Comparison of ENCODE assay signal across 17 cellular contexts in genomic region chr6:33722103-33722646, GRCh38. TPM values are rescaled to one million over a fixed set of nuclear protein-coding genes. Genes with fewer than 3 reads are reported as not detected.
DNase-seq lines count a peak whose midpoint lies in the region; ATAC-seq and TF ChIP-seq lines count a peak whose summit lies in the region.
"Had no signal": no experiment of that assay in that cellular context is flagged by ENCODE, and none has a peak within 500 bp of the region (broad histone marks: within the 10 kb centered on the region; RNA-seq: fewer than 3 reads in every experiment).

No MANE protein-coding gene starts in this region.

- ATAC-seq in lower lobe of right lung: peak; percentile 25 to 52
- no peak for ATAC-seq in stimulated activated memory B cell treated with anti-CD40 and anti-IgM and Interleukin-4, amounts not matched to agents 10 μg/mL and 1 μg/mL and 100 μg/mL, for 72 hours
- ATAC-seq: PC-3 had no signal

- no peaks in the 10 kb centered on the region for H3K9me3 Mint-ChIP-seq in stimulated activated memory B cell treated with anti-CD40 and anti-IgM and Interleukin-4, amounts not matched to agents 10 μg/mL and 1 μg/mL and 100 μg/mL, for 72 hours

- H3K4me1 Mint-ChIP-seq in stimulated activated memory B cell treated with anti-CD40 and anti-IgM and Interleukin-4, amounts not matched to agents 10 μg/mL and 1 μg/mL and 100 μg/mL, for 72 hours: peaks cover 41% of the 10 kb centered on the region

- DNase-seq in Karpas-422 (no peak), lower lobe of right lung (peak; percentile 8), globus pallidus (ENCODE audit: low spot score) (no peak), GOT3 (lab: John Stamatoyannopoulos, UW) (no peak), NCI-H146 (lab: John Stamatoyannopoulos, UW) (no peak)
- DNase-seq: CD4-positive, alpha-beta memory T cell; DMS79 treated with DMSO at 0.1 percent for 48 hours; KG1; NCI-H2107; NCI-H226; PC-3 had no signal

- H3K9me3 ChIP-seq in Karpas-422 (ENCODE audit: low read length) (no peaks in the 10 kb centered on the region), lower lobe of right lung (no peaks in the 10 kb centered on the region)
- H3K9me3 ChIP-seq: SJSA1 had no signal

- intact Hi-C loops in lower lobe of right lung (cut with DNase I): no loop called here

- peaks cover 46% of the 10 kb centered on the region for H3K27me3 Mint-ChIP-seq in stimulated activated memory B cell treated with anti-CD40 and anti-IgM and Interleukin-4, amounts not matched to agents 10 μg/mL and 1 μg/mL and 100 μg/mL, for 72 hours

- H3K27ac Mint-ChIP-seq in stimulated activated memory B cell treated with anti-CD40 and anti-IgM and Interleukin-4, amounts not matched to agents 10 μg/mL and 1 μg/mL and 100 μg/mL, for 72 hours: peak overlapping the region; percentile 20
- H3K27ac Mint-ChIP-seq: CD4-positive, alpha-beta memory T cell had no signal

- H3K9ac ChIP-seq in Karpas-422 (ENCODE audit: low read length): no peak overlapping the region

- H2AFZ ChIP-seq in Karpas-422 (ENCODE audit: low read length): no peak overlapping the region

- peaks cover 10% of the 10 kb centered on the region; the same call in 1 of the 2 replicates for H4K20me1 ChIP-seq in Karpas-422 (ENCODE audit: insufficient read depth, low read depth, low read length)

- H3K36me3 Mint-ChIP-seq in stimulated activated memory B cell treated with anti-CD40 and anti-IgM and Interleukin-4, amounts not matched to agents 10 μg/mL and 1 μg/mL and 100 μg/mL, for 72 hours: no peaks in the 10 kb centered on the region
- H3K36me3 Mint-ChIP-seq: CD4-positive, alpha-beta memory T cell had no signal

- H3K4me3 Mint-ChIP-seq in stimulated activated memory B cell treated with anti-CD40 and anti-IgM and Interleukin-4, amounts not matched to agents 10 μg/mL and 1 μg/mL and 100 μg/mL, for 72 hours: no peak overlapping the region
- H3K4me3 Mint-ChIP-seq: CD4-positive, alpha-beta memory T cell had no signal

- H3K4me2 ChIP-seq in Karpas-422 (ENCODE audit: low read depth, low read length, poor library complexity, severe bottlenecking): peak overlapping the region; percentile 50

- no peak for TF ChIP-seq CTCF in VCaP (conservative IDR thresholded peaks at IDR 0.05)
- no peak for TF ChIP-seq CTCF in lower lobe of right lung (IDR thresholded peaks at IDR 0.05)

- H3K4me1 ChIP-seq in Karpas-422 (ENCODE audit: low read length) (peaks cover 18% of the 10 kb centered on the region), lower lobe of right lung (peaks cover 30% of the 10 kb centered on the region)
- H3K4me1 ChIP-seq: SJSA1 had no signal

- H3K79me2 ChIP-seq in Karpas-422 (ENCODE audit: low read length): no peaks in the 10 kb centered on the region

- H3K27me3 ChIP-seq in Karpas-422 (ENCODE audit: low read length): no peaks in the 10 kb centered on the region
- no peaks in the 10 kb centered on the region for H3K27me3 ChIP-seq in lower lobe of right lung (ENCODE audit: low read depth)
- H3K27me3 ChIP-seq: SJSA1 had no signal

- no peak overlapping the region for H3K4me3 ChIP-seq in Karpas-422 (ENCODE audit: low read length)
- H3K4me3 ChIP-seq in lower lobe of right lung: no peak overlapping the region
- H3K4me3 ChIP-seq: SJSA1 had no signal

- H3K36me3 ChIP-seq in Karpas-422 (ENCODE audit: insufficient read depth, low read length): no peaks in the 10 kb centered on the region
- peaks cover 4% of the 10 kb centered on the region for H3K36me3 ChIP-seq in lower lobe of right lung

- H3K27ac ChIP-seq in Karpas-422 (ENCODE audit: low read length) (no peak overlapping the region), VCaP (peak overlapping the region; percentile 98), lower lobe of right lung (peak overlapping the region; percentile 14)
- H3K27ac ChIP-seq: RWPE1, SJSA1 had no signal

- no peaks in the 10 kb centered on the region for H3K9me2 ChIP-seq in Karpas-422 (replicated peaks; ENCODE audit: insufficient read depth, low read length)

RNA-seq across cellular contexts. Expression of gene UQCC2, which starts 10.7 kb away (rescaled TPM):
- 32.8 and 48.9 TPM in 2 replicates for total RNA-seq in Karpas-422 (2014; rRNA removed; shearing (Covaris generic); ENCODE audit: low replicate concordance)
- total RNA-seq in lower lobe of right lung: 39.6 TPM

RNA-seq across cellular contexts. Expression of gene IP6K3, which starts 24.5 kb away (rescaled TPM):
- total RNA-seq in Karpas-422 (2014; rRNA removed; shearing (Covaris generic); ENCODE audit: low replicate concordance): not detected in 2 replicates
- total RNA-seq in lower lobe of right lung: 3.5 TPM
- total RNA-seq: B cell; CD4-positive, alpha-beta memory T cell; M059J; PC-3 had no signal
